Comparison of ENCODE assay signal across 11 cellular contexts in the genomic region with DNA sequence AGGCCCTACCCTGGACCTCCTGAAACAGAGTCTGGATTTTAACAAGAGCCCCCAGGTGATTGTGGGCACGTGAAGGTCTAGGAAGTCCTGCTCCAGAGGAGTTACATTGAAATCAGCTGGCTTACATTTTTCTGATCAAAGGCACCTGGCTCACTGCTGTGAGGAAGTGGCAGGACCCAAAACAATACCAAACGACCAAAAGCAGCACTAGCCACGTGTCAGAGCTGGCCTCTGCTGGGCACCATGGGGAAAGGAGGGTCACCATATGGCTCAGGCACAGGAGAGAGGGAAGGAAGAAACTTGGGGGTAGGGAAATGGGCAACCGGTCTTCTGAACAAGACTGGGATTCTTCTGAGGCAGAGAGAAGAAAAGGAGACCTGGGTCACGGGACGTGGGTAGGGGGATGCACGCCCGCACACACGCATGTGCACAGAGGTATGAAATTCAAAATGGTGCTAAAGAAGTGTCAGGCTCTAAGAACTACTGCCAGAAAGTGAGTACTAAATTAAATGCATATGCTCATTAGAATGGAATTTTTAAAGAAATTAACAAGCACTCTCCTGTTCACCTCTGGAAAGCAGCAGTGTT.
DNase-seq lines count a peak whose midpoint lies in the region; ATAC-seq, FAIRE-seq and TF ChIP-seq lines count a peak whose summit lies in the region.
"Had no signal": no experiment of that assay in that cellular context is flagged by ENCODE, and none has a peak within 500 bp of the region (broad histone marks: within the 10 kb centered on the region; RNA-seq: fewer than 3 reads in every experiment).

No MANE protein-coding gene starts in this region.

- no TSS peak for BruUV-seq in endothelial cell of umbilical vein (replicated peaks; lab: Mats Ljungman, UMichigan)

- TF ChIP-seq CTCF in RWPE2 (IDR thresholded peaks at IDR 0.05; ENCODE audit: poor library complexity, severe bottlenecking) = no peak
- TF ChIP-seq CTCF in endothelial cell of umbilical vein (IDR thresholded peaks at IDR 0.05; ENCODE audit: extremely low read depth in 1 of 2, insufficient read depth in 1 of 2, low read depth in 1 of 2, low read length in 2 of 2) = no peak
- no peak for TF ChIP-seq CTCF in adrenal gland (IDR thresholded peaks at IDR 0.05)

- no peaks in the 10 kb centered on the region for H4K20me1 ChIP-seq in endothelial cell of umbilical vein (replicated peaks; ENCODE audit: control insufficient read depth, extremely low read depth, insufficient read depth, low read length)

- dilution Hi-C loops in endothelial cell of umbilical vein (cut with MboI; ENCODE audit: extremely low pct_ligation_motif_present, low sequenced_read_pairs) = no loop called here

- intact Hi-C loops in endothelial cell of umbilical vein (cut with micrococcal nuclease) (loop anchor here (1.0 kb wide), 1 partner anchor 22 kb away; no protein-coding TSS in a partner anchor), adrenal gland (cut with DNase I) (no loop called here)

- CTCF ChIA-PET in endothelial cell of umbilical vein (lab: Charles Lee) = interaction anchor here (0.9 to 1.7 kb wide), 6 partner anchors 10 to 210 kb away, joined by 3 to 8 read pairs (median 4); no protein-coding TSS in a partner anchor

- H3K4me1 ChIP-seq in RWPE2 (ENCODE audit: insufficient read depth, poor library complexity, severe bottlenecking) = peaks cover 29% of the 10 kb centered on the region
- H3K4me1 ChIP-seq in endothelial cell of umbilical vein (ENCODE audit: control insufficient read depth, extremely low read depth, insufficient read depth, low read length) = peaks cover 18% of the 10 kb centered on the region
- peaks cover 8 to 13% of the 10 kb centered on the region in 2 donors for H3K4me1 ChIP-seq in adrenal gland (replicated peaks in 1 of 2)
- H3K4me1 ChIP-seq: upper lobe of right lung had no signal

- ATAC-seq in stimulated activated naive CD8-positive, alpha-beta T cell treated with anti-CD3 and anti-CD28 coated beads, Interleukin-15, Interleukin-2, amounts not matched to agents 100 U/mL and 50 U/mL, for 24 hours = no peak
- no peak for ATAC-seq in RWPE2 (ENCODE audit: low read depth)
- ATAC-seq: stimulated activated naive B cell treated with anti-CD40 and anti-IgM and Interleukin-4, amounts not matched to agents 10 μg/mL and 1 μg/mL and 100 μg/mL, for 72 hours; upper lobe of right lung had no signal

- POLR2A ChIA-PET in endothelial cell of umbilical vein (lab: Charles Lee) = no interaction called here

- H3K9me3 ChIP-seq in RWPE2 (ENCODE audit: severe bottlenecking) (no peaks in the 10 kb centered on the region), endothelial cell of umbilical vein (replicated peaks; ENCODE audit: control insufficient read depth, insufficient read depth, low read length) (no peaks in the 10 kb centered on the region), adrenal gland (replicated peaks in 1 of 3) (no peaks in the 10 kb centered on the region)
- H3K9me3 ChIP-seq: upper lobe of right lung had no signal

- H3K36me3 ChIP-seq in RWPE2 (ENCODE audit: low read depth) (no peaks in the 10 kb centered on the region), endothelial cell of umbilical vein (ENCODE audit: control insufficient read depth in 2 of 2, extremely low read depth in 1 of 2, insufficient read depth in 2 of 2, low read length in 2 of 2) (no peaks in the 10 kb centered on the region), adrenal gland (replicated peaks in 1 of 2) (no peaks in the 10 kb centered on the region)
- H3K36me3 ChIP-seq: upper lobe of right lung had no signal

- H3K36me3 Mint-ChIP-seq in stimulated activated naive CD8-positive, alpha-beta T cell treated with anti-CD3 and anti-CD28 coated beads, Interleukin-15, Interleukin-2, amounts not matched to agents 100 ng/mL and 50 ng/mL, for 24 hours (ENCODE audit: low read depth) = no peaks in the 10 kb centered on the region
- H3K36me3 Mint-ChIP-seq: stimulated activated naive B cell treated with anti-CD40 and anti-IgM and Interleukin-4, amounts not matched to agents 10 μg/mL and 1 μg/mL and 100 μg/mL, for 72 hours had no signal

- no peaks in the 10 kb centered on the region for H3K27me3 Mint-ChIP-seq in stimulated activated naive CD8-positive, alpha-beta T cell treated with anti-CD3 and anti-CD28 coated beads, Interleukin-15, Interleukin-2, amounts not matched to agents 100 ng/mL and 50 ng/mL, for 24 hours

- H3K4me3 Mint-ChIP-seq in stimulated activated naive CD8-positive, alpha-beta T cell treated with anti-CD3 and anti-CD28 coated beads, Interleukin-15, Interleukin-2, amounts not matched to agents 100 ng/mL and 50 ng/mL, for 24 hours = no peak overlapping the region
- H3K4me3 Mint-ChIP-seq: stimulated activated naive B cell treated with anti-CD40 and anti-IgM and Interleukin-4, amounts not matched to agents 10 μg/mL and 1 μg/mL and 100 μg/mL, for 72 hours had no signal

- in situ Hi-C loops in KBM-7 (cut with MboI; ENCODE audit: low pct_unique_long_range_greater_than_20kb, low sequenced_read_pairs) = no loop called here

- H3K4me2 ChIP-seq in endothelial cell of umbilical vein (ENCODE audit: insufficient read depth, low read length) = peak overlapping the region; percentile 71

- no peaks in the 10 kb centered on the region for H3K9me1 ChIP-seq in endothelial cell of umbilical vein (replicated peaks; ENCODE audit: control insufficient read depth, extremely low read depth, insufficient read depth, low read length)

- no peaks in the 10 kb centered on the region for H3K9me3 Mint-ChIP-seq in stimulated activated naive CD8-positive, alpha-beta T cell treated with anti-CD3 and anti-CD28 coated beads, Interleukin-15, Interleukin-2, amounts not matched to agents 100 ng/mL and 50 ng/mL, for 24 hours
- H3K9me3 Mint-ChIP-seq: stimulated activated naive B cell treated with anti-CD40 and anti-IgM and Interleukin-4, amounts not matched to agents 10 μg/mL and 1 μg/mL and 100 μg/mL, for 72 hours had no signal

- peaks cover 50% of the 10 kb centered on the region for H3K4me1 Mint-ChIP-seq in stimulated activated naive CD8-positive, alpha-beta T cell treated with anti-CD3 and anti-CD28 coated beads, Interleukin-15, Interleukin-2, amounts not matched to agents 100 ng/mL and 50 ng/mL, for 24 hours (ENCODE audit: low read depth)
- H3K4me1 Mint-ChIP-seq: stimulated activated naive B cell treated with anti-CD40 and anti-IgM and Interleukin-4, amounts not matched to agents 10 μg/mL and 1 μg/mL and 100 μg/mL, for 72 hours had no signal

- H3K9ac ChIP-seq in endothelial cell of umbilical vein (replicated peaks; ENCODE audit: extremely low read depth, insufficient read depth, low read length) = no peak overlapping the region

- peak overlapping the region; percentile 96 for H3K27ac Mint-ChIP-seq in stimulated activated naive CD8-positive, alpha-beta T cell treated with anti-CD3 and anti-CD28 coated beads, Interleukin-15, Interleukin-2, amounts not matched to agents 100 ng/mL and 50 ng/mL, for 24 hours
- H3K27ac Mint-ChIP-seq: stimulated activated naive B cell treated with anti-CD40 and anti-IgM and Interleukin-4, amounts not matched to agents 10 μg/mL and 1 μg/mL and 100 μg/mL, for 72 hours had no signal

- H3K4me3 ChIP-seq in RWPE2 (ENCODE audit: severe bottlenecking) (no peak overlapping the region), endothelial cell of umbilical vein (replicated peaks in 1 of 3; ENCODE audit: insufficient read depth in 1 of 3, low read depth in 1 of 3, low read length in 3 of 3) (no peak overlapping the region), adrenal gland (no peak overlapping the region)
- H3K4me3 ChIP-seq: upper lobe of right lung had no signal

- no peak for FAIRE-seq in endothelial cell of umbilical vein (lab: Jason Lieb, UNC)

- TF ChIP-seq POLR2A in endothelial cell of umbilical vein (IDR thresholded peaks at IDR 0.05; ENCODE audit: low read depth, low read length) = no peak
- no peak for TF ChIP-seq POLR2A in adrenal gland (IDR thresholded peaks at IDR 0.05)

- DNase-seq in stimulated activated naive CD8-positive, alpha-beta T cell treated with anti-CD3 and anti-CD28 coated beads, Interleukin-15, Interleukin-2, amounts not matched to agents 100 U/mL and 50 U/mL, for 24 hours = no peak
- no peak for DNase-seq in RWPE2 (ENCODE audit: low spot score)
- no peak for DNase-seq in endothelial cell of umbilical vein (ENCODE audit: low read depth, low spot score)
- DNase-seq in KBM-7 = no peak
- no peak for DNase-seq in adrenal gland
- no peak for DNase-seq in NCI-H446 treated with DMSO at 0.1 percent for 48 hours (lab: John Stamatoyannopoulos, UW)
- DNase-seq: NCI-H2107; SHP77; stimulated activated naive B cell treated with anti-CD40 and anti-IgM and Interleukin-4, amounts not matched to agents 10 μg/mL and 1 μg/mL and 100 μg/mL, for 72 hours; upper lobe of right lung had no signal

- H3K79me2 ChIP-seq in endothelial cell of umbilical vein (ENCODE audit: control insufficient read depth, insufficient read depth, low read length) = no peaks in the 10 kb centered on the region

- 85 to 93% (median 89%) methylated on average over 9 of the region's 9 CpGs for WGBS in adrenal gland, 4 donors

- H3K27ac ChIP-seq in RWPE2 (ENCODE audit: poor library complexity, severe bottlenecking) (peak overlapping the region; percentile 75), endothelial cell of umbilical vein (ENCODE audit: insufficient read depth, low read depth, low read length) (peak overlapping the region; percentile 27), adrenal gland (peak overlapping the region in 1 of 5 donors; percentile 47)
- H3K27ac ChIP-seq: upper lobe of right lung had no signal

- no peak overlapping the region for H2AFZ ChIP-seq in endothelial cell of umbilical vein (ENCODE audit: low read depth, low read length)

- H3K27me3 ChIP-seq in RWPE2 (ENCODE audit: insufficient read depth, poor library complexity, severe bottlenecking) (no peaks in the 10 kb centered on the region), endothelial cell of umbilical vein (ENCODE audit: control insufficient read depth in 2 of 2, insufficient read depth in 2 of 2, low read length in 2 of 2) (no peaks in the 10 kb centered on the region), adrenal gland (no peaks in the 10 kb centered on the region)
- H3K27me3 ChIP-seq: upper lobe of right lung had no signal

TF ChIP-seq in endothelial cell of umbilical vein, 7 proteins besides CTCF, POLR2A, EP300 and RAD21 (continues in another document):
- TF ChIP-seq MYC (IDR thresholded peaks at IDR 0.05; ENCODE audit: low read depth, low read length) (no peak), EZH2 (IDR thresholded peaks at IDR 0.05; ENCODE audit: borderline replicate concordance, low read depth, low read length, severe bottlenecking) (no peak), FOS (IDR thresholded peaks at IDR 0.05; ENCODE audit: borderline replicate concordance, insufficient read depth, low read length) (no peak), JUN (IDR thresholded peaks at IDR 0.05; ENCODE audit: borderline replicate concordance, insufficient read depth, insufficient read length, low read depth) (no peak), GATA2 (IDR thresholded peaks at IDR 0.05; ENCODE audit: insufficient read depth, insufficient read length, low read depth, low read length) (no peak)
- TF ChIP-seq, protein P1, sequence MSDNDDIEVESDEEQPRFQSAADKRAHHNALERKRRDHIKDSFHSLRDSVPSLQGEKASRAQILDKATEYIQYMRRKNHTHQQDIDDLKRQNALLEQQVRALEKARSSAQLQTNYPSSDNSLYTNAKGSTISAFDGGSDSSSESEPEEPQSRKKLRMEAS (IDR thresholded peaks at IDR 0.05; ENCODE audit: insufficient read depth, insufficient read length) = no peak
